Comparison of ENCODE assay signal across 8 cellular contexts in genomic region chr3:87167634-87168456, GRCh38. TPM values are rescaled to one million over a fixed set of nuclear protein-coding genes. Genes with fewer than 3 reads are reported as not detected.
DNase-seq lines count a peak whose midpoint lies in the region; TF ChIP-seq lines count a peak whose summit lies in the region.

No MANE protein-coding gene starts in this region.

- H3K4me2 ChIP-seq in GM23248 (ENCODE audit: unreplicated experiment): peak overlapping the region; percentile 89
- H3K4me2 ChIP-seq in Karpas-422 (ENCODE audit: low read depth, low read length, poor library complexity, severe bottlenecking): peak overlapping the region; percentile 56

- H3K36me3 ChIP-seq in GM23248 (ENCODE audit: low read depth) (no peaks in the 10 kb centered on the region), Karpas-422 (ENCODE audit: insufficient read depth, low read length) (no peaks in the 10 kb centered on the region)

- TF ChIP-seq CTCF in 22Rv1 (IDR thresholded peaks at IDR 0.05): peak; percentile 82

- H3K27ac ChIP-seq in 22Rv1 (no peak overlapping the region), GM23248 (0 out of 2 replicates have a peak overlapping the region, but pooled peaks have one; percentile 18), Karpas-422 (ENCODE audit: low read length) (no peak overlapping the region)

- peaks cover 7% of the 10 kb centered on the region for H3K4me1 ChIP-seq in GM23248 (ENCODE audit: insufficient read depth)
- 0 out of 2 replicates have a peak, but pooled peaks cover 2% of the 10 kb centered on the region for H3K4me1 ChIP-seq in Karpas-422 (ENCODE audit: low read length)

- peak overlapping the region; percentile 74 for H3K9ac ChIP-seq in GM23248
- H3K9ac ChIP-seq in Karpas-422 (ENCODE audit: low read length): no peak overlapping the region

- in situ Hi-C loops in GM23248 (cut with MboI): no loop called here

- H3K4me3 ChIP-seq in GM23248 (peak overlapping the region; percentile 81), Karpas-422 (ENCODE audit: low read length) (no peak overlapping the region)

- H2AFZ ChIP-seq in GM23248 (peak overlapping the region; percentile 94), Karpas-422 (ENCODE audit: low read length) (no peak overlapping the region)

- H3K79me2 ChIP-seq in GM23248 (ENCODE audit: insufficient read depth): no peaks in the 10 kb centered on the region
- no peaks in the 10 kb centered on the region for H3K79me2 ChIP-seq in Karpas-422 (ENCODE audit: low read length)

- peaks cover 6% of the 10 kb centered on the region; the same call in 1 of the 2 replicates for H3F3A ChIP-seq in GM23248 (ENCODE audit: insufficient read depth)

- H3K9me2 ChIP-seq in GM23248 (ENCODE audit: insufficient read depth) (no peaks in the 10 kb centered on the region), Karpas-422 (replicated peaks; ENCODE audit: insufficient read depth, low read length) (no peaks in the 10 kb centered on the region)

- WGBS in GM23248 (ENCODE audit: low coverage in 1 of 2, low lambda C conversion rate in 2 of 2, missing lambda C conversion rate in 2 of 2), 2 experiments: 26 to 28% methylated on average over 11 of the region's 11 CpGs

- H4K20me1 ChIP-seq in GM23248 (ENCODE audit: insufficient read depth): no peaks in the 10 kb centered on the region
- no peaks in the 10 kb centered on the region for H4K20me1 ChIP-seq in Karpas-422 (ENCODE audit: insufficient read depth, low read depth, low read length)

- no peaks in the 10 kb centered on the region for H3K9me3 ChIP-seq in GM23248 (ENCODE audit: low read depth)
- H3K9me3 ChIP-seq in Karpas-422 (ENCODE audit: low read length): no peaks in the 10 kb centered on the region

- DNase-seq in ELF-1 (ENCODE audit: low read depth, low spot score) (peak; percentile 13), GM23248 (peak; percentile 70), Karpas-422 (peak; percentile 83), SK-N-DZ (ENCODE audit: low spot score) (peak; percentile 37), dermis microvascular lymphatic vessel endothelial cell (ENCODE audit: low read depth in 2 of 2) (peak; percentile 27 to 43), middle frontal gyrus (ENCODE audit: extremely low spot score, low spot score) (peak; percentile 49), islet precursor cell (no peak)

- H3K27me3 ChIP-seq in GM23248 (replicated peaks; ENCODE audit: insufficient read depth): no peaks in the 10 kb centered on the region
- H3K27me3 ChIP-seq in Karpas-422 (ENCODE audit: low read length): no peaks in the 10 kb centered on the region

RNA-seq across cellular contexts. Expression of gene CHMP2B, which starts 59.3 kb away (rescaled TPM):
- 53.1 and 59.3 TPM in 2 replicates for total RNA-seq in GM23248 (2014; rRNA removed; shearing (Covaris generic))
- polyA plus RNA-seq in GM23248 (2016; fragmentation: Nextera tagmentation; extraction: Ambion mirVana): 124 and 137 TPM in 2 replicates
- 10.1 and 23.0 TPM in 2 replicates for total RNA-seq in Karpas-422 (2014; rRNA removed; shearing (Covaris generic); ENCODE audit: low replicate concordance)
- 16.2 and 17.4 TPM in 2 replicates for polyA plus RNA-seq in SK-N-DZ (2014; cell fraction: cytosol; rRNA removed)
- 11.6 and 16.5 TPM in 2 replicates for polyA plus RNA-seq in SK-N-DZ (2014; cell fraction: nucleus; rRNA removed)
- total RNA-seq in dermis microvascular lymphatic vessel endothelial cell: 13.7 and 14.1 TPM in 2 replicates
